Comparison of ENCODE assay signal across 8 cellular contexts in genomic region chr1:234970731-234971476, GRCh38.
DNase-seq lines count a peak whose midpoint lies in the region; ATAC-seq and TF ChIP-seq lines count a peak whose summit lies in the region.

No MANE protein-coding gene starts in this region.

- no peak overlapping the region for H3K4me3 Mint-ChIP-seq in activated naive CD4-positive, alpha-beta T cell treated with anti-CD3 and anti-CD28 coated beads for 36 hours

- H3K9me3 Mint-ChIP-seq in activated naive CD4-positive, alpha-beta T cell treated with anti-CD3 and anti-CD28 coated beads for 36 hours = no peaks in the 10 kb centered on the region

- H3K27ac Mint-ChIP-seq in activated naive CD4-positive, alpha-beta T cell treated with anti-CD3 and anti-CD28 coated beads for 36 hours = peak overlapping the region; percentile 88

- CTCF ChIA-PET in activated naive CD4-positive, alpha-beta T cell treated with anti-CD3 and anti-CD28 coated beads for 36 hours (lab: Charles Lee) = interaction anchor here (0.9 to 1.9 kb wide), 2 partner anchors 8 to 472 kb away, joined by 4 to 7 read pairs; no protein-coding TSS in a partner anchor

- H3K27me3 ChIP-seq in adrenal gland = no peaks in the 10 kb centered on the region

- WGBS in adrenal gland, 4 donors = 35 to 53% (median 46%) methylated on average over 11 to 12 of the region's 12 CpGs

- H3K36me3 ChIP-seq in adrenal gland (replicated peaks in 1 of 2) = no peaks in the 10 kb centered on the region

- TF ChIP-seq POLR2A in adrenal gland (IDR thresholded peaks at IDR 0.05) = peak in 1 of 2 donors; percentile 33

- no peaks in the 10 kb centered on the region for H3K27me3 Mint-ChIP-seq in activated naive CD4-positive, alpha-beta T cell treated with anti-CD3 and anti-CD28 coated beads for 36 hours (ENCODE audit: low read depth)

- intact Hi-C loops in activated naive CD4-positive, alpha-beta T cell treated with anti-CD3 and anti-CD28 coated beads for 36 hours (cut with micrococcal nuclease) = loop anchor here (1.0 to 2.0 kb wide), 3 partner anchors 8 to 470 kb away; no protein-coding TSS in a partner anchor
- intact Hi-C loops in adrenal gland (cut with DNase I) (loop anchor here in 1 of 2 donors (10.0 kb wide), 1 partner anchor 246 kb away; no protein-coding TSS in a partner anchor), left cardiac atrium (cut with DNase I) (no loop called here), posterior vena cava (cut with DNase I) (loop anchor here in 1 of 2 donors (10.0 kb wide), 1 partner anchor 466 kb away; no protein-coding TSS in a partner anchor)

- H3K36me3 Mint-ChIP-seq in activated naive CD4-positive, alpha-beta T cell treated with anti-CD3 and anti-CD28 coated beads for 36 hours (ENCODE audit: low read depth) = no peaks in the 10 kb centered on the region

- no peaks in the 10 kb centered on the region for H3K9me3 ChIP-seq in adrenal gland (replicated peaks in 1 of 3)

- no peak for TF ChIP-seq CTCF in adrenal gland (IDR thresholded peaks at IDR 0.05)

- H3K4me1 ChIP-seq in adrenal gland (replicated peaks in 1 of 2) = peaks cover 38 to 53% of the 10 kb centered on the region in 2 donors

- ATAC-seq in left cardiac atrium (peak; percentile 80 to 81), HG02938 (IDR thresholded peaks at IDR 0.05; ENCODE audit: unreplicated experiment) (no peak)

- no peak overlapping the region for H3K4me3 ChIP-seq in adrenal gland

- H3K27ac ChIP-seq in adrenal gland = peak overlapping the region; percentile 66 to 97 (median 91)

- DNase-seq in activated naive CD4-positive, alpha-beta T cell treated with anti-CD3 and anti-CD28 coated beads for 36 hours = peak; percentile 60
- DNase-seq in activated naive CD4-positive, alpha-beta T cell treated with anti-CD3 and anti-CD28 coated beads, Interleukin-2, amount 50 U/mL, for 16 hours = no peak
- DNase-seq in NCI-H1436 treated with DMSO at 0.1 percent for 48 hours (lab: John Stamatoyannopoulos, UW) = peak; percentile 53
- peak; percentile 54 to 89 (median 75) for DNase-seq in adrenal gland
- peak; percentile 70 for DNase-seq in left cardiac atrium
- DNase-seq in posterior vena cava (ENCODE audit: low spot score) = peak; percentile 93
- no peak for DNase-seq in activated effector memory CD4-positive, alpha-beta T cell treated with anti-CD3 and anti-CD28 coated beads, Interleukin-2, amount 50 U/mL, for 16 hours

- peaks cover 64% of the 10 kb centered on the region for H3K4me1 Mint-ChIP-seq in activated naive CD4-positive, alpha-beta T cell treated with anti-CD3 and anti-CD28 coated beads for 36 hours (ENCODE audit: low read depth)

Comparison
In these comparisons a context has a peak if more than half of its experiments do, and no peak if none do; other contexts are left out.
1. DNase-seq: peak in activated naive CD4-positive, alpha-beta T cell treated with anti-CD3 and anti-CD28 coated beads for 36 hours (single experiment), NCI-H1436 treated with DMSO at 0.1 percent for 48 hours (single experiment), adrenal gland (7 of 7), left cardiac atrium (single experiment) and posterior vena cava (single experiment); none in activated naive CD4-positive, alpha-beta T cell treated with anti-CD3 and anti-CD28 coated beads, Interleukin-2, amount 50 U/mL, for 16 hours (single experiment) and activated effector memory CD4-positive, alpha-beta T cell treated with anti-CD3 and anti-CD28 coated beads, Interleukin-2, amount 50 U/mL, for 16 hours (single experiment).